Comparison of ENCODE assay signal across 11 cellular contexts in genomic region chr6:20173833-20174796, GRCh38. TPM values are rescaled to one million over a fixed set of nuclear protein-coding genes. Genes with fewer than 3 reads are reported as not detected.
A peak's percentile ranks its signal among the peaks of the same experiment; 100 is the strongest.
DNase-seq lines count a peak whose midpoint lies in the region; ATAC-seq and TF ChIP-seq lines count a peak whose summit lies in the region.
"Had no signal": no experiment of that assay in that cellular context is flagged by ENCODE, and none has a peak within 500 bp of the region (broad histone marks: within the 10 kb centered on the region; RNA-seq: fewer than 3 reads in every experiment).

No MANE protein-coding gene starts in this region.

- peak overlapping the region; percentile 75 for H3K27ac ChIP-seq in BLaER1
- H3K27ac ChIP-seq: neural progenitor cell, RWPE1 had no signal

- no peaks in the 10 kb centered on the region for H3K27me3 Mint-ChIP-seq in activated CD8-positive, alpha-beta T cell treated with anti-CD3 and anti-CD28 coated beads for 36 hours

- H3K36me3 Mint-ChIP-seq in activated CD8-positive, alpha-beta T cell treated with anti-CD3 and anti-CD28 coated beads for 36 hours (ENCODE audit: low read depth) = peaks cover 2% of the 10 kb centered on the region
- H3K36me3 Mint-ChIP-seq: neural progenitor cell had no signal

- H3K27ac Mint-ChIP-seq in activated CD8-positive, alpha-beta T cell treated with anti-CD3 and anti-CD28 coated beads for 36 hours = peak overlapping the region; percentile 13
- H3K27ac Mint-ChIP-seq: activated naive CD4-positive, alpha-beta T cell treated with anti-CD3 and anti-CD28 coated beads for 36 hours; neural progenitor cell had no signal

- H3K4me1 ChIP-seq in BLaER1 = peaks cover 54% of the 10 kb centered on the region
- H3K4me1 ChIP-seq: neural progenitor cell had no signal

- H3K4me1 Mint-ChIP-seq in activated CD8-positive, alpha-beta T cell treated with anti-CD3 and anti-CD28 coated beads for 36 hours (ENCODE audit: low read depth) = peaks cover 20% of the 10 kb centered on the region
- H3K4me1 Mint-ChIP-seq: neural progenitor cell had no signal

- H3K27me3 ChIP-seq in BLaER1 = no peaks in the 10 kb centered on the region
- H3K27me3 ChIP-seq: neural progenitor cell had no signal

- 0 out of 2 replicates have a peak, but pooled peaks cover 2% of the 10 kb centered on the region for H3K36me3 ChIP-seq in BLaER1
- H3K36me3 ChIP-seq: neural progenitor cell had no signal

- POLR2A ChIA-PET in activated CD8-positive, alpha-beta T cell treated with anti-CD3 and anti-CD28 coated beads for 36 hours (lab: Charles Lee) = interaction anchor here (1.6 kb wide), 1 partner anchor 13 kb away, joined by 3 read pairs; no protein-coding TSS in a partner anchor

- H3K9me3 ChIP-seq in BLaER1 = no peaks in the 10 kb centered on the region

- no peaks in the 10 kb centered on the region for H4K20me1 ChIP-seq in BLaER1

- peak overlapping the region; percentile 34 for H3K4me3 ChIP-seq in BLaER1
- H3K4me3 ChIP-seq: neural progenitor cell had no signal

- TF ChIP-seq CTCF in activated CD8-positive, alpha-beta T cell treated with anti-CD3 and anti-CD28 coated beads for 36 hours (IDR thresholded peaks at IDR 0.05) = no peak

- no peaks in the 10 kb centered on the region for H3K9me3 Mint-ChIP-seq in activated CD8-positive, alpha-beta T cell treated with anti-CD3 and anti-CD28 coated beads for 36 hours
- H3K9me3 Mint-ChIP-seq: activated naive CD4-positive, alpha-beta T cell treated with anti-CD3 and anti-CD28 coated beads for 36 hours; neural progenitor cell had no signal

- H3K4me2 ChIP-seq in BLaER1 = peak overlapping the region; percentile 74
- H3K4me2 ChIP-seq: neural progenitor cell had no signal

- CTCF ChIA-PET in activated CD8-positive, alpha-beta T cell treated with anti-CD3 and anti-CD28 coated beads for 36 hours (lab: Charles Lee) = interaction anchor here (1.6 kb wide), 1 partner anchor 47 kb away, joined by 8 read pairs; no protein-coding TSS in a partner anchor

- no peak overlapping the region for H3K4me3 Mint-ChIP-seq in activated CD8-positive, alpha-beta T cell treated with anti-CD3 and anti-CD28 coated beads for 36 hours
- H3K4me3 Mint-ChIP-seq: activated naive CD4-positive, alpha-beta T cell treated with anti-CD3 and anti-CD28 coated beads for 36 hours; neural progenitor cell had no signal

- peak; percentile 76 for ATAC-seq in GM19395 (IDR thresholded peaks at IDR 0.05; ENCODE audit: unreplicated experiment)
- ATAC-seq in HG03378 (IDR thresholded peaks at IDR 0.05; ENCODE audit: unreplicated experiment) = peak; percentile 81
- no peak for ATAC-seq in activated CD8-positive, alpha-beta T cell treated with anti-CD3 and anti-CD28 coated beads for 36 hours

- H3K9ac ChIP-seq in BLaER1 = peak overlapping the region; percentile 60; the same call in 1 of the 2 replicates
- H3K9ac ChIP-seq: neural progenitor cell had no signal

- intact Hi-C loops in activated CD8-positive, alpha-beta T cell treated with anti-CD3 and anti-CD28 coated beads for 36 hours (cut with micrococcal nuclease) = no loop called here

- no peak for DNase-seq in activated CD8-positive, alpha-beta T cell treated with anti-CD3 and anti-CD28 coated beads for 36 hours
- DNase-seq in 8988T (no peak), ureter (ENCODE audit: low spot score) (no peak), COLO668 (lab: John Stamatoyannopoulos, UW; ENCODE audit: unreplicated experiment) (no peak), AG20443 (ENCODE audit: low spot score) (no peak)
- DNase-seq: activated naive CD4-positive, alpha-beta T cell treated with anti-CD3 and anti-CD28 coated beads for 36 hours had no signal

RNA-seq across cellular contexts. Expression of gene MBOAT1, which starts 38.2 kb away (rescaled TPM):
- total RNA-seq in activated CD8-positive, alpha-beta T cell treated with anti-CD3 and anti-CD28 coated beads for 36 hours = 1 to 10 TPM; 5.4 to 6.4 TPM
- total RNA-seq in ureter = 25.0 TPM
